In the genomic region with DNA sequence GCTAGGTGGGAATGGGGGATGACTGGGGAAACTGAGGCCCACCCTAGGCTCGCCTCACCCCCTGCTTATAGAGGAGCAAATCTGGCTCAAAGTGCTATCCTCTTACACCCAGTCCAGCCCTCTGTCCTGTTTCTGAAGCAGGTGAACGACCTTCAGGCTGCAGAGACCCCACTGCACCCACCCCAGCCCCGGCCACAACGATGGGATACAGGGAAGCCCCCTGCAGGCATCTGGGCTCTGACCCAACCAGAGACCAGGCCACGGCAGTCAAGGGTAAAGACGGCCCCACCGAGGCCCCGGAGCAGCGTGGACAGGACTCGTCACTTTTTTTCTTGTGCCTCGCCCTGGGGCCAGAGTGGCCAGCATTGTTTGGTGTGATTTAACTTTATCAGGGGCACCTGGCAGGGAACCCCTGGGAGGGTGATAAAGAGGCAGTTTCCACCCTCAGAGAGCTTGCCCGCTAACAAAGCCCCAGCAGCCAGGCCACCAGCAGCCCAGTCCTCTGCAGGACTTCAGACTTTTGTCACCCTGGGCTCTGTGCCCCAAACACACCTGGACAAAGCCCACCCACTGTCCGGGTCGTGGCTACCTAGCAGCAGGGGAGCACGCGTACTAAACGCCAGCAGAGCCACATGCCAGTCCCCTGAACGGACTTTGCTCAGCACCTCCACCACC, we compare ENCODE assay signal across 25 cellular contexts.
A peak's percentile ranks its signal among the peaks of the same experiment; 100 is the strongest.
DNase-seq lines count a peak whose midpoint lies in the region; ATAC-seq, FAIRE-seq and TF ChIP-seq lines count a peak whose summit lies in the region.
"Had no signal": no experiment of that assay in that cellular context is flagged by ENCODE, and none has a peak within 500 bp of the region (broad histone marks: within the 10 kb centered on the region; RNA-seq: fewer than 3 reads in every experiment).

No MANE protein-coding gene starts in this region.

- in situ Hi-C loops in HepG2 (cut with HindIII; ENCODE audit: extremely low pct_ligation_motif_present, low pct_unique_long_range_greater_than_20kb), result no loop called here

- POLR2A ChIA-PET in HepG2 (lab: Yijun Ruan, JAX), result no interaction called here
- POLR2A ChIA-PET in activated CD8-positive, alpha-beta T cell treated with anti-CD3 and anti-CD28 coated beads, Interleukin-2, amount 10 ng/mL, durations not matched to agents 7 days and 5 days (lab: Charles Lee), result no interaction called here

- H3K36me3 ChIP-seq in right lobe of liver (no peaks in the 10 kb centered on the region), HepG2 (replicated peaks in 1 of 2; ENCODE audit: control insufficient read depth in 1 of 2, insufficient read depth in 2 of 2, low read length in 2 of 2) (no peaks in the 10 kb centered on the region), upper lobe of right lung (no peaks in the 10 kb centered on the region)
- H3K36me3 ChIP-seq: MG63 had no signal

- WGBS in right lobe of liver (ENCODE audit: insufficient coverage, low coverage, low lambda C conversion rate, missing lambda C conversion rate), result 56% methylated on average over 5 of the region's 18 CpGs
- 34% methylated on average over 8 of the region's 18 CpGs for WGBS in HepG2 (ENCODE audit: low lambda C conversion rate)

- H3K4me1 ChIP-seq in right lobe of liver (no peaks in the 10 kb centered on the region), HepG2 (ENCODE audit: insufficient read depth, low read length) (no peaks in the 10 kb centered on the region), upper lobe of right lung (no peaks in the 10 kb centered on the region)

- H3K27ac ChIP-seq in right lobe of liver (no peak overlapping the region), HepG2 (ENCODE audit: extremely low read length, insufficient read depth, low read length) (no peak overlapping the region), upper lobe of right lung (no peak overlapping the region)
- H3K27ac ChIP-seq: GM23248, PC-9 had no signal

- no peak for TF ChIP-seq RAD21 in HepG2 (CRISPR knock-in tag; IDR thresholded peaks at IDR 0.05)

- no peaks in the 10 kb centered on the region for H3K36me3 Mint-ChIP-seq in chondrocyte (ENCODE audit: low read depth)
- no peaks in the 10 kb centered on the region for H3K36me3 Mint-ChIP-seq in activated CD8-positive, alpha-beta T cell treated with anti-CD3 and anti-CD28 coated beads, Interleukin-2, amount 10 ng/mL, durations not matched to agents 7 days and 5 days (ENCODE audit: low read depth)
- H3K36me3 Mint-ChIP-seq: CD4-positive, alpha-beta memory T cell had no signal

- no peaks in the 10 kb centered on the region for H3K79me2 ChIP-seq in HepG2 (ENCODE audit: insufficient read depth, low read length)

- ATAC-seq in right lobe of liver, result no peak
- ATAC-seq in HepG2, result no peak
- no peak for ATAC-seq in upper lobe of right lung
- no peak for ATAC-seq in activated CD8-positive, alpha-beta T cell treated with anti-CD3 and anti-CD28 coated beads, Interleukin-2, amount 10 ng/mL, durations not matched to agents 7 days and 5 days

- H3K9ac ChIP-seq in HepG2 (ENCODE audit: insufficient read depth, low read depth, low read length), result no peak overlapping the region
- H3K9ac ChIP-seq: GM23248 had no signal

- H3K9me3 Mint-ChIP-seq in chondrocyte (ENCODE audit: low read depth), result peaks cover 11% of the 10 kb centered on the region
- peaks cover 3% of the 10 kb centered on the region for H3K9me3 Mint-ChIP-seq in activated CD8-positive, alpha-beta T cell treated with anti-CD3 and anti-CD28 coated beads, Interleukin-2, amount 10 ng/mL, durations not matched to agents 7 days and 5 days (ENCODE audit: insufficient read depth)

- no peak for FAIRE-seq in HepG2 (lab: Jason Lieb, UNC)
- FAIRE-seq: HTR-8/SVneo had no signal

- H4K20me1 ChIP-seq in HepG2 (ENCODE audit: insufficient read depth, low read length), result no peaks in the 10 kb centered on the region

- no peak overlapping the region for H3K4me3 Mint-ChIP-seq in chondrocyte (ENCODE audit: unreplicated experiment)
- H3K4me3 Mint-ChIP-seq in activated CD8-positive, alpha-beta T cell treated with anti-CD3 and anti-CD28 coated beads, Interleukin-2, amount 10 ng/mL, durations not matched to agents 7 days and 5 days, result no peak overlapping the region
- H3K4me3 Mint-ChIP-seq: CD4-positive, alpha-beta memory T cell had no signal

- H3K27me3 ChIP-seq in right lobe of liver (no peaks in the 10 kb centered on the region), HepG2 (ENCODE audit: control insufficient read depth in 1 of 2, insufficient read depth in 2 of 2, low read length in 2 of 2) (peaks cover 8 to 29% of the 10 kb centered on the region in 2 experiments; a peak in 3 of 5 replicates), upper lobe of right lung (no peaks in the 10 kb centered on the region)
- H3K27me3 ChIP-seq: MG63 had no signal

- TF ChIP-seq POLR2A in right lobe of liver (IDR thresholded peaks at IDR 0.05) (no peak), HepG2 (IDR thresholded peaks at IDR 0.05; ENCODE audit: insufficient read depth in 1 of 2, low read depth in 2 of 2, low read length in 2 of 2) (no peak)

- no peak overlapping the region for H3K4me2 ChIP-seq in HepG2 (ENCODE audit: low read depth, low read length)
- H3K4me2 ChIP-seq: PC-9 had no signal

- H3K27ac Mint-ChIP-seq in chondrocyte (ENCODE audit: unreplicated experiment), result no peak overlapping the region
- no peak overlapping the region for H3K27ac Mint-ChIP-seq in activated CD8-positive, alpha-beta T cell treated with anti-CD3 and anti-CD28 coated beads, Interleukin-2, amount 10 ng/mL, durations not matched to agents 7 days and 5 days

- peak; percentile 1 to 43 (median 35) for DNase-seq in right lobe of liver
- no peak for DNase-seq in HepG2 (ENCODE audit: low spot score)
- DNase-seq in chondrocyte (ENCODE audit: low spot score), result peak; percentile 71
- peak; percentile 60 for DNase-seq in posterior vena cava (ENCODE audit: low spot score)
- DNase-seq in upper lobe of right lung, result peak; percentile 48
- DNase-seq in activated CD8-positive, alpha-beta T cell treated with anti-CD3 and anti-CD28 coated beads, Interleukin-2, amount 10 ng/mL, durations not matched to agents 7 days and 5 days, result no peak
- DNase-seq in activated CD8-positive, alpha-beta memory T cell treated with anti-CD3 and anti-CD28 coated beads for 24 hours, result no peak
- no peak for DNase-seq in NCI-H1930 (lab: John Stamatoyannopoulos, UW)
- DNase-seq: C1 segment of cervical spinal cord; CD4-positive, alpha-beta memory T cell; COR-L47; DMS53; GM23248; H7; KG1; MG63; NCI-H1105 treated with DMSO at 0.1 percent for 48 hours; NCI-H146; NCI-H2029; NCI-H446; NCI-H526; PC-9; RPMI8226; SHP77 treated with DMSO at 0.1 percent for 48 hours had no signal

- no TSS peak for BruUV-seq in HepG2 (replicated peaks; lab: Mats Ljungman, UMichigan)

- H3K4me3 ChIP-seq in right lobe of liver (no peak overlapping the region), HepG2 (replicated peaks in 1 of 3; ENCODE audit: insufficient read depth in 1 of 3, low read depth in 2 of 3, low read length in 3 of 3) (no peak overlapping the region), upper lobe of right lung (no peak overlapping the region)
- H3K4me3 ChIP-seq: GM23248, MG63, PC-9 had no signal

- no peaks in the 10 kb centered on the region for H3K27me3 Mint-ChIP-seq in chondrocyte (ENCODE audit: low read depth)
- H3K27me3 Mint-ChIP-seq in activated CD8-positive, alpha-beta T cell treated with anti-CD3 and anti-CD28 coated beads, Interleukin-2, amount 10 ng/mL, durations not matched to agents 7 days and 5 days (ENCODE audit: low read depth), result no peaks in the 10 kb centered on the region

- intact Hi-C loops in right lobe of liver (cut with DNase I), result no loop called here
- intact Hi-C loops in HepG2 (cut with micrococcal nuclease; ENCODE audit: unreplicated experiment), result no loop called here
- intact Hi-C loops in posterior vena cava (cut with DNase I), result no loop called here
- intact Hi-C loops in upper lobe of right lung (cut with DNase I), result no loop called here

- no peak for TF ChIP-seq CTCF in right lobe of liver (IDR thresholded peaks at IDR 0.05)
- no peak for TF ChIP-seq CTCF in HepG2 (CRISPR knock-in tag; IDR thresholded peaks at IDR 0.05)
- no peak for TF ChIP-seq CTCF in chondrocyte (IDR thresholded peaks at IDR 0.05)
- TF ChIP-seq CTCF in upper lobe of right lung (IDR thresholded peaks at IDR 0.05), result no peak

- TF ChIP-seq EP300 in HepG2 (IDR thresholded peaks at IDR 0.05; ENCODE audit: low read depth in 2 of 2, low read length in 2 of 2) (no peak), HepG2 (CRISPR knock-in tag; IDR thresholded peaks at IDR 0.05; ENCODE audit: borderline replicate concordance) (no peak)

- no peaks in the 10 kb centered on the region for H3K4me1 Mint-ChIP-seq in chondrocyte (ENCODE audit: low read depth)
- H3K4me1 Mint-ChIP-seq in activated CD8-positive, alpha-beta T cell treated with anti-CD3 and anti-CD28 coated beads, Interleukin-2, amount 10 ng/mL, durations not matched to agents 7 days and 5 days (ENCODE audit: low read depth), result no peaks in the 10 kb centered on the region
- H3K4me1 Mint-ChIP-seq: CD4-positive, alpha-beta memory T cell had no signal

- CTCF ChIA-PET in HepG2 (lab: Yijun Ruan, JAX; ENCODE audit: low intra/inter-chr PET ratio, low total read pairs), result no interaction called here
- CTCF ChIA-PET in activated CD8-positive, alpha-beta T cell treated with anti-CD3 and anti-CD28 coated beads, Interleukin-2, amount 10 ng/mL, durations not matched to agents 7 days and 5 days (lab: Charles Lee), result no interaction called here

- H2AFZ ChIP-seq in HepG2 (ENCODE audit: low read length), result no peak overlapping the region
- H2AFZ ChIP-seq: GM23248, PC-9 had no signal

- H3K9me3 ChIP-seq in right lobe of liver, result no peaks in the 10 kb centered on the region
- no peaks in the 10 kb centered on the region for H3K9me3 ChIP-seq in HepG2 (ENCODE audit: low read length)
- H3K9me3 ChIP-seq in upper lobe of right lung, result no peaks in the 10 kb centered on the region
- H3K9me3 ChIP-seq: MG63 had no signal

TF ChIP-seq in HepG2, 621 proteins besides CTCF, POLR2A, EP300 and RAD21 (continues in another document):
- TF ChIP-seq NCOR1 (IDR thresholded peaks at IDR 0.05; ENCODE audit: borderline replicate concordance, low read length), result no peak
- no peak for TF ChIP-seq RARG (CRISPR knock-in tag; IDR thresholded peaks at IDR 0.05; ENCODE audit: low read depth)

Comparison
In these comparisons a context has a peak if more than half of its experiments do, and no peak if none do; other contexts are left out.
1. DNase-seq: peak in right lobe of liver (3 of 3), chondrocyte (single experiment), posterior vena cava (single experiment) and upper lobe of right lung (single experiment); none in HepG2 (single experiment), activated CD8-positive, alpha-beta T cell treated with anti-CD3 and anti-CD28 coated beads, Interleukin-2, amount 10 ng/mL, durations not matched to agents 7 days and 5 days (single experiment), activated CD8-positive, alpha-beta memory T cell treated with anti-CD3 and anti-CD28 coated beads for 24 hours (single experiment) and NCI-H1930 (0 of 2).